In the genomic region with DNA sequence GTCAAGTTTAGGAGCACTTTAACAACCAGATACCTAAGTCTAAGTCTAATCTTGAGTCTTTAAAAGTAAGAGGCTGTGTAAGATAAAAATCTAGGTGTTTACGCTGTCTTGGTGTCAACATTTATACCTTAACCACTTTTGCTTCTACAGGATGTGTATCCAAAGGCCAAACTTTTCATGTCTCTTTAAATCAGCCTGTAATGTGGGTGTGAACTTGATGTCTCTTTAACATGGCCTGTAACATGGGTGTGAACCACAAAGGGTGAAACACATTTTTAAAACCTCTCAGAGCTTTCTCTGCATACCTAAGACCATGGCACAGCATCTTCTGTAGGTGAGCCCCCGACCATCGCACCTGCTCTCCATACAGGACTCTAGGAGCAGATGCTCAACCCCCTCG, we compare ENCODE assay signal across 8 cellular contexts.
"Had no signal": no experiment of that assay in that cellular context is flagged by ENCODE, and none has a peak within 500 bp of the region (broad histone marks: within the 10 kb centered on the region; RNA-seq: fewer than 3 reads in every experiment).

No MANE protein-coding gene starts in this region.

- H3K4me1 Mint-ChIP-seq: IgD-negative memory B cell had no signal

- H3K27ac Mint-ChIP-seq: HFFc6, IgD-negative memory B cell had no signal

- H3K27me3 Mint-ChIP-seq: IgD-negative memory B cell had no signal

- DNase-seq: GM23248, GOT3, H7, HFFc6, KBM-7 had no signal

- H3K4me3 Mint-ChIP-seq: HFFc6, IgD-negative memory B cell had no signal

- ATAC-seq: HCT116, HepG2 had no signal

- H3K9me3 Mint-ChIP-seq: HFFc6, IgD-negative memory B cell had no signal
